ENCODE assay signal across 28 cellular contexts in genomic region chr9:78091736-78092135, GRCh38.
"Had no signal": no experiment of that assay in that cellular context is flagged by ENCODE, and none has a peak within 500 bp of the region (broad histone marks: within the 10 kb centered on the region; RNA-seq: fewer than 3 reads in every experiment).

No MANE protein-coding gene starts in this region.

- H3K79me2 ChIP-seq: parathyroid adenoma had no signal

- H3K4me1 ChIP-seq: neural progenitor cell, parathyroid adenoma, psoas muscle, right lobe of liver, sigmoid colon, spleen, suprapubic skin, testis, tibial artery, transverse colon, upper lobe of left lung had no signal

- H3K27ac ChIP-seq: neural progenitor cell, ovary, parathyroid adenoma, psoas muscle, right lobe of liver, sigmoid colon, skin epidermis, spleen, suprapubic skin, testis, tibial artery, transverse colon, upper lobe of left lung had no signal

- H3K36me3 ChIP-seq: neural progenitor cell, ovary, right lobe of liver, sigmoid colon, spleen, suprapubic skin, tibial artery, transverse colon, upper lobe of left lung had no signal

- H3K9me3 ChIP-seq: ovary, psoas muscle, right lobe of liver, sigmoid colon, suprapubic skin, testis, tibial artery, transverse colon, upper lobe of left lung had no signal

- H2AFZ ChIP-seq: neural progenitor cell, parathyroid adenoma had no signal

- DNase-seq: naive thymus-derived CD4-positive, alpha-beta T cell; natural killer cell; occipital lobe; ovary; posterior cingulate gyrus; psoas muscle; right cardiac atrium; right lobe of liver; sigmoid colon; spleen; stimulated activated CD4-positive, alpha-beta T cell treated with anti-CD3 and anti-CD28 coated beads, Interleukin-12 subunit alpha, Interleukin-12 subunit beta, amount 100 ng/mL, for 4 hours; stimulated activated CD4-positive, alpha-beta T cell treated with anti-CD3 and anti-CD28 coated beads, Interleukin-1b, Interleukin-23, amount 100 ng/mL, for 48 hours; stimulated activated CD4-positive, alpha-beta T cell treated with anti-CD3 and anti-CD28 coated beads, Interleukin-4, amount 100 ng/mL, for 1 hour; stimulated activated CD4-positive, alpha-beta T cell treated with anti-CD3 and anti-CD28 coated beads, Interleukin-4, amount 100 ng/mL, for 4 hours; stimulated activated CD8-positive, alpha-beta memory T cell treated with anti-CD3 and anti-CD28 coated beads, Interleukin-4, amount 100 ng/mL, for 48 hours; stimulated activated naive CD4-positive, alpha-beta T cell; stimulated activated naive CD8-positive, alpha-beta T cell treated with anti-CD3 and anti-CD28 coated beads, Interleukin-15, amount 100 ng/mL, for 72 hours; stimulated activated naive CD8-positive, alpha-beta T cell treated with anti-CD3 and anti-CD28 coated beads, Interleukin-15, Interleukin-2, amounts not matched to agents 100 U/mL and 50 U/mL, for 24 hours; substantia nigra; testis; tibial artery; transverse colon; upper lobe of left lung had no signal

- H3K4me3 ChIP-seq: neural progenitor cell, ovary, psoas muscle, right lobe of liver, sigmoid colon, skin epidermis, smooth muscle cell, spleen, suprapubic skin, testis, tibial artery, transverse colon, upper lobe of left lung had no signal

- H3K9ac ChIP-seq: neural progenitor cell, parathyroid adenoma had no signal

- H3K4me2 ChIP-seq: neural progenitor cell, smooth muscle cell had no signal

- H3K27me3 ChIP-seq: neural progenitor cell, ovary, right lobe of liver, sigmoid colon, spleen, suprapubic skin, testis, tibial artery, transverse colon, upper lobe of left lung had no signal
